Comparison of ENCODE assay signal across 32 cellular contexts in the genomic region with DNA sequence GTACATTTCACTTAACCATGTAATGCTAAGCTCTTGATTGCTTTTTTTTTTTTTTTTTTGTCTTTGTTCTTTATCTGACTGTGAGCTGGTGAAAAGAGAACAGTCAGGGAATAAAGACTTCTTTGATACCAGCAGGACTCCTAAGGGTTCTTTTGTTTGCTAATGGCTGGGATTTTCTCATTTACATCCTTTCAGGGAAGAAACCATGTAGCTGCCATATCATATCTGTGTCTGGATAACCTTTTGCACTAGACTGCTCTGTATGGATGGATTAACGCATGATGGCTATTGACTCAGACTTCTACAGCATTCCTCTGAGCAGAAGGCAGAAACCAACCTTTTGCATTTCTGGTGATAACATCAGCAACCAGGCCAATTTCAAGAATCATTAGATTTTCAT.
A peak's percentile ranks its signal among the peaks of the same experiment; 100 is the strongest.
DNase-seq lines count a peak whose midpoint lies in the region; ATAC-seq and TF ChIP-seq lines count a peak whose summit lies in the region.
"Had no signal": no experiment of that assay in that cellular context is flagged by ENCODE, and none has a peak within 500 bp of the region (broad histone marks: within the 10 kb centered on the region; RNA-seq: fewer than 3 reads in every experiment).

No MANE protein-coding gene starts in this region.

- peak; percentile 98 for DNase-seq in NCI-H146 treated with DMSO at 0.1 percent for 48 hours (lab: John Stamatoyannopoulos, UW; ENCODE audit: unreplicated experiment)
- peak; percentile 42 for DNase-seq in iris pigment epithelial cell (ENCODE audit: low read depth)
- DNase-seq in retina = peak; percentile 73
- DNase-seq in Peyer's patch = no peak
- no peak for DNase-seq in HEK293T (ENCODE audit: extremely low spot score)
- DNase-seq: activated CD4-positive, alpha-beta T cell treated with anti-CD3 and anti-CD28 coated beads for 48 hours; activated effector memory CD4-positive, alpha-beta T cell treated with anti-CD3 and anti-CD28 coated beads, Interleukin-2, amount 50 U/mL, for 16 hours; activated naive CD8-positive, alpha-beta T cell treated with anti-CD3 and anti-CD28 coated beads for 36 hours; activated T-cell treated with anti-CD3 and anti-CD28 coated beads, Interleukin-2, amount 50 U/mL, for 1 hour; aorta; C1 segment of cervical spinal cord; colonic mucosa; COR-L47; DMS79; effector CD4-positive, alpha-beta T cell; GF-D8; HFFc6; hippocampal formation; IMR-90; left ventricle myocardium inferior; MV-4-11; NCI-H1694; NCI-H2171; NCI-H526; psoas muscle; SIG-M5; stimulated activated naive B cell treated with anti-CD40 and anti-IgM and Interleukin-4, amounts not matched to agents 10 μg/mL and 1 μg/mL and 100 μg/mL, for 72 hours; substantia nigra; T-cell had no signal

- no peak for TF ChIP-seq POLR2A in Peyer's patch (IDR thresholded peaks at IDR 0.05)

- no peak overlapping the region for H3K4me3 ChIP-seq in Peyer's patch
- H3K4me3 ChIP-seq: cardiac muscle cell, colonic mucosa, left ventricle myocardium inferior, psoas muscle had no signal

- no peak for TF ChIP-seq CTCF in Peyer's patch (IDR thresholded peaks at IDR 0.05)

- no peaks in the 10 kb centered on the region for H3K36me3 ChIP-seq in Peyer's patch
- H3K36me3 ChIP-seq: cardiac muscle cell, colonic mucosa, left ventricle myocardium inferior had no signal

- POLR2A ChIA-PET in HEK293T (lab: Yijun Ruan, JAX) = no interaction called here

- no peaks in the 10 kb centered on the region for H3K27me3 ChIP-seq in Peyer's patch
- H3K27me3 ChIP-seq: cardiac muscle cell, colonic mucosa had no signal

- H3K9me3 ChIP-seq in Peyer's patch = no peaks in the 10 kb centered on the region
- H3K9me3 ChIP-seq: colonic mucosa, psoas muscle had no signal

- no peaks in the 10 kb centered on the region for H3K4me1 ChIP-seq in Peyer's patch
- H3K4me1 ChIP-seq: colonic mucosa, left ventricle myocardium inferior, psoas muscle had no signal

- no peak for ATAC-seq in HG02852 (IDR thresholded peaks at IDR 0.05; ENCODE audit: unreplicated experiment)
- ATAC-seq: psoas muscle; stimulated activated naive B cell treated with anti-CD40 and anti-IgM and Interleukin-4, amounts not matched to agents 10 μg/mL and 1 μg/mL and 100 μg/mL, for 72 hours; T-cell had no signal

- no peak overlapping the region for H3K27ac ChIP-seq in Peyer's patch
- H3K27ac ChIP-seq: cardiac muscle cell, colonic mucosa, left ventricle myocardium inferior, psoas muscle had no signal

- CTCF ChIA-PET in HEK293T (lab: Yijun Ruan, JAX) = no interaction called here

TF ChIP-seq in PFSK-1, 5 proteins besides CTCF, POLR2A, EP300 and RAD21:
- TF ChIP-seq SIN3A (IDR thresholded peaks at IDR 0.05; ENCODE audit: borderline replicate concordance, insufficient read depth, low read length) (no peak), TAF1 (IDR thresholded peaks at IDR 0.05; ENCODE audit: borderline replicate concordance, insufficient read depth, low read length) (peak; percentile 47; the same call in 1 of the 2 replicates)

TF ChIP-seq in HEK293T, 16 proteins besides CTCF, POLR2A, EP300 and RAD21:
- TF ChIP-seq ZNF384 (IDR thresholded peaks at IDR 0.05) = no peak
- no peak for TF ChIP-seq L3MBTL2 (conservative IDR thresholded peaks at IDR 0.05)
TF ChIP-seq in HEK293T: peak in this region for 0.

Comparison
In these comparisons a context has a peak if more than half of its experiments do, and no peak if none do; other contexts are left out.
1. DNase-seq: peak in NCI-H146 treated with DMSO at 0.1 percent for 48 hours (single experiment), iris pigment epithelial cell (single experiment) and retina (single experiment); none in Peyer's patch (0 of 3) and HEK293T (single experiment).